8 cellular contexts compared by ENCODE assay signal in genomic region chr12:124862768-124863408, GRCh38. TPM values are rescaled to one million over a fixed set of nuclear protein-coding genes. Genes with fewer than 3 reads are reported as not detected.
DNase-seq lines count a peak whose midpoint lies in the region; ATAC-seq and TF ChIP-seq lines count a peak whose summit lies in the region.

No MANE protein-coding gene starts in this region.

- peaks cover under 1% of the 10 kb centered on the region; the same call in 1 of the 2 replicates for H3K36me3 ChIP-seq in IMR-90 (ENCODE audit: control insufficient read depth, insufficient read depth, low read length)
- no peaks in the 10 kb centered on the region for H3K36me3 ChIP-seq in gastroesophageal sphincter

- H2BK15ac ChIP-seq in IMR-90 (ENCODE audit: low read depth, low read length) = no peak overlapping the region

- no peaks in the 10 kb centered on the region for H4K20me1 ChIP-seq in IMR-90 (ENCODE audit: insufficient read depth, low read length)

- H3K9me3 ChIP-seq in IMR-90 (ENCODE audit: control insufficient read depth, insufficient read depth, low read length) = peaks cover 4% of the 10 kb centered on the region; the same call in 1 of the 2 replicates
- no peaks in the 10 kb centered on the region for H3K9me3 ChIP-seq in gastroesophageal sphincter

- H2BK5ac ChIP-seq in IMR-90 (ENCODE audit: low read depth, low read length, poor library complexity, severe bottlenecking) = no peak overlapping the region

- no peak overlapping the region for H4K5ac ChIP-seq in IMR-90 (ENCODE audit: low read depth, low read length)

- no peak overlapping the region for H4K8ac ChIP-seq in IMR-90 (ENCODE audit: low read depth in 2 of 2, low read length in 2 of 2)

- peak overlapping the region; percentile 81 for H3K4me2 ChIP-seq in IMR-90 (ENCODE audit: low read depth, low read length)

- H2BK20ac ChIP-seq in IMR-90 (ENCODE audit: low read depth, low read length) = no peak overlapping the region

- no peak for TF ChIP-seq EP300 in gastroesophageal sphincter (IDR thresholded peaks at IDR 0.05)

- intact Hi-C loops in IMR-90 (cut with micrococcal nuclease) = no loop called here

- DNase-seq in IMR-90 (no peak), omental fat pad (ENCODE audit: low spot score) (no peak), NCI-H446 treated with DMSO at 0.1 percent for 48 hours (lab: John Stamatoyannopoulos, UW) (no peak)
- DNase-seq in activated T-cell treated with anti-CD3 and anti-CD28 coated beads, Interleukin-2, amount 50 U/mL, for 4 hours = no peak

- H3K4me3 ChIP-seq in GM08714 (ENCODE audit: low read length) (peak overlapping the region; percentile 96), IMR-90 (ENCODE audit: insufficient read depth, low read depth, low read length) (peak overlapping the region; percentile 96), gastroesophageal sphincter (peak overlapping the region; percentile 62 to 84)

- POLR2A ChIA-PET in IMR-90 (lab: Charles Lee; ENCODE audit: unreplicated experiment) = no interaction called here

- peak overlapping the region; percentile 62; the same call in 1 of the 2 replicates for H3K9ac ChIP-seq in IMR-90 (ENCODE audit: low read depth, low read length)

- no peaks in the 10 kb centered on the region for H3K27me3 Mint-ChIP-seq in activated T-cell treated with anti-CD3 and anti-CD28 coated beads, Interleukin-2, amount 50 U/mL, for 4 hours (ENCODE audit: low read depth)

- H2AFZ ChIP-seq in IMR-90 (replicated peaks; ENCODE audit: low read length, poor library complexity) = peak overlapping the region; percentile 95

- peaks cover 10% of the 10 kb centered on the region for H3K9me1 ChIP-seq in IMR-90 (ENCODE audit: insufficient read depth, low read length)

- 59% methylated on average over 5 of the region's 22 CpGs; no CpG with 5 or more reads in 1 of the 2 experiments for WGBS in IMR-90 (ENCODE audit: extremely low coverage in 2 of 2, insufficient read length in 1 of 2), 2 experiments
- 40 to 86% methylated on average over 1 to 2 of the region's 22 CpGs for WGBS in gastroesophageal sphincter (ENCODE audit: low coverage in 1 of 2), 2 donors

- H3K4me1 Mint-ChIP-seq in activated T-cell treated with anti-CD3 and anti-CD28 coated beads, Interleukin-2, amount 50 U/mL, for 4 hours (ENCODE audit: low read depth) = peaks cover 18% of the 10 kb centered on the region

- H3K4me1 ChIP-seq in IMR-90 (ENCODE audit: control insufficient read depth, insufficient read depth, low read length) = peaks cover 6% of the 10 kb centered on the region
- peaks cover 0 to 36% (median 6%) of the 10 kb centered on the region in 3 donors for H3K4me1 ChIP-seq in gastroesophageal sphincter

- H3K4ac ChIP-seq in IMR-90 (ENCODE audit: low read depth, low read length) = peak overlapping the region; percentile 20; the same call in 1 of the 2 replicates

- peaks cover 0 to 9% of the 10 kb centered on the region in 2 experiments; a peak in 1 of 4 replicates for H3K79me1 ChIP-seq in IMR-90 (ENCODE audit: low read depth in 1 of 2, low read length in 2 of 2)

- H2BK120ac ChIP-seq in IMR-90 (ENCODE audit: low read depth, low read length) = no peak overlapping the region

- BruUV-seq in IMR-90 (replicated peaks; lab: Mats Ljungman, UMichigan) = no TSS peak

- no peak overlapping the region; the same call in 1 of the 2 replicates for H3K27ac ChIP-seq in IMR-90 (ENCODE audit: insufficient read depth, low read length)
- H3K27ac ChIP-seq in gastroesophageal sphincter = peak overlapping the region in 3 of 4 donors; percentile 44 to 80 (median 67)

- no peak overlapping the region for H3K18ac ChIP-seq in IMR-90 (ENCODE audit: low read depth, low read length)

- H3K14ac ChIP-seq in IMR-90 (replicated peaks; ENCODE audit: low read depth, low read length) = peak overlapping the region; percentile 50

- TF ChIP-seq RAD21 in IMR-90 (IDR thresholded peaks at IDR 0.05; ENCODE audit: low read length) = no peak

- no peaks in the 10 kb centered on the region for H3K27me3 ChIP-seq in IMR-90 (ENCODE audit: control insufficient read depth, insufficient read depth, low read length)
- H3K27me3 ChIP-seq in gastroesophageal sphincter = no peaks in the 10 kb centered on the region

- TF ChIP-seq POLR2A in IMR-90 (IDR thresholded peaks at IDR 0.05; ENCODE audit: low read depth, low read length) = no peak
- no peak for TF ChIP-seq POLR2A in gastroesophageal sphincter (IDR thresholded peaks at IDR 0.05)

- no peak overlapping the region for H4K91ac ChIP-seq in IMR-90 (ENCODE audit: insufficient read depth, low read depth, low read length)

- H3K56ac ChIP-seq in IMR-90 (ENCODE audit: extremely low read depth, insufficient read depth, low read length) = no peak overlapping the region

- no peaks in the 10 kb centered on the region for H3K36me3 Mint-ChIP-seq in activated T-cell treated with anti-CD3 and anti-CD28 coated beads, Interleukin-2, amount 50 U/mL, for 4 hours (ENCODE audit: insufficient read depth)

- peak; percentile 24 for ATAC-seq in GM21528 (IDR thresholded peaks at IDR 0.05; ENCODE audit: low FRiP score, unreplicated experiment)
- ATAC-seq in IMR-90 (ENCODE audit: low read depth) = peak; percentile 1; the same call in 1 of the 2 replicates
- peak in 1 of 2 donors; percentile 24 for ATAC-seq in activated T-cell treated with anti-CD3 and anti-CD28 coated beads, Interleukin-2, amount 50 U/mL, for 4 hours
- peak; percentile 4 for ATAC-seq in gastroesophageal sphincter
- ATAC-seq in omental fat pad (ENCODE audit: low FRiP score) = peak; percentile 22
- ATAC-seq in GM18870 (IDR thresholded peaks at IDR 0.05; ENCODE audit: unreplicated experiment) = no peak

- TF ChIP-seq CTCF in IMR-90 (conservative IDR thresholded peaks at IDR 0.05; ENCODE audit: low read depth, low read length) (no peak), gastroesophageal sphincter (IDR thresholded peaks at IDR 0.05) (no peak), omental fat pad (IDR thresholded peaks at IDR 0.05) (no peak)

- no peak overlapping the region; the same call in 1 of the 2 replicates for H2AK5ac ChIP-seq in IMR-90 (ENCODE audit: low read depth, low read length)

- H3K4me3 Mint-ChIP-seq in activated T-cell treated with anti-CD3 and anti-CD28 coated beads, Interleukin-2, amount 50 U/mL, for 4 hours = peak overlapping the region; percentile 80

- dilution Hi-C loops in IMR-90 (cut with HindIII; ENCODE audit: low sequenced_read_pairs, unreplicated experiment) = no loop called here

- CTCF ChIA-PET in IMR-90 (lab: Yijun Ruan, JAX) = no interaction called here

- no peaks in the 10 kb centered on the region for H3K9me3 Mint-ChIP-seq in activated T-cell treated with anti-CD3 and anti-CD28 coated beads, Interleukin-2, amount 50 U/mL, for 4 hours

- peak overlapping the region; percentile 90; the same call in 1 of the 2 replicates for H3K23ac ChIP-seq in IMR-90 (ENCODE audit: low read depth, low read length)

- in situ Hi-C loops in IMR-90 (cut with MboI; ENCODE audit: low sequenced_read_pairs) = no loop called here

- peak overlapping the region; percentile 70 for H2AK9ac ChIP-seq in IMR-90 (replicated peaks; ENCODE audit: low read depth, low read length, poor library complexity)

TF ChIP-seq in IMR-90, 13 proteins besides CTCF, POLR2A, EP300 and RAD21:
- no peak for TF ChIP-seq SMC3 (IDR thresholded peaks at IDR 0.05; ENCODE audit: low read depth, low read length)
- no peak for TF ChIP-seq BHLHE40 (IDR thresholded peaks at IDR 0.05; ENCODE audit: low read depth, low read length)
- no peak for TF ChIP-seq USF2 (IDR thresholded peaks at IDR 0.05; ENCODE audit: low read depth, low read length)
- no peak for TF ChIP-seq ELK1 (IDR thresholded peaks at IDR 0.05; ENCODE audit: borderline replicate concordance, low read depth, low read length)
- TF ChIP-seq CHD1 (IDR thresholded peaks at IDR 0.05; ENCODE audit: low read depth, low read length) = no peak
- TF ChIP-seq MAZ (IDR thresholded peaks at IDR 0.05; ENCODE audit: borderline replicate concordance, low read depth, low read length) = no peak
- peak; percentile 62; the same call in 1 of the 2 replicates for TF ChIP-seq MXI1 (IDR thresholded peaks at IDR 0.05; ENCODE audit: borderline replicate concordance, low read depth, low read length)

RNA-seq across cellular contexts. Expression of gene SCARB1, which starts 0.8 kb away (rescaled TPM):
- total RNA-seq in IMR-90 (2012; rRNA removed) = 3.0 and 3.6 TPM in 2 replicates
- 24.8 and 27.0 TPM in 2 replicates for polyA plus RNA-seq in IMR-90 (2012; rRNA removed)
- 20.5 and 47.8 TPM in 2 replicates for polyA plus RNA-seq in IMR-90 (2012; cell fraction: cytosol; rRNA removed)
- polyA plus RNA-seq in IMR-90 (2012; cell fraction: nucleus; rRNA removed; ENCODE audit: low replicate concordance) = 36.2 and 109 TPM in 2 replicates
- total RNA-seq in activated T-cell treated with anti-CD3 and anti-CD28 coated beads, Interleukin-2, amount 50 U/mL, for 4 hours = 10 to 100 TPM; 17.0 to 29.9 (median 23.4) TPM
- total RNA-seq in gastroesophageal sphincter = 10 to 100 TPM in 3 of 4 donors, 1 to 10 TPM in 1; 6.8 to 13.9 (median 11.5) TPM
- 10 to 100 TPM; 24.2 to 79.4 (median 59.4) TPM for total RNA-seq in omental fat pad

RNA-seq across cellular contexts. Expression of gene UBC, which starts 51.6 kb away (rescaled TPM):
- 2,742 and 4,320 TPM in 2 replicates for total RNA-seq in IMR-90 (2012; rRNA removed)
- polyA plus RNA-seq in IMR-90 (2012; rRNA removed) = 2,042 and 2,259 TPM in 2 replicates
- 1,014 and 1,274 TPM in 2 replicates for polyA plus RNA-seq in IMR-90 (2012; cell fraction: cytosol; rRNA removed)
- polyA plus RNA-seq in IMR-90 (2012; cell fraction: nucleus; rRNA removed; ENCODE audit: low replicate concordance) = 915 and 1,106 TPM in 2 replicates
- 100 to 1,000 TPM; 856 to 923 (median 865) TPM for total RNA-seq in activated T-cell treated with anti-CD3 and anti-CD28 coated beads, Interleukin-2, amount 50 U/mL, for 4 hours
- total RNA-seq in gastroesophageal sphincter = 1,000 to 10,000 TPM; 1,376 to 1,776 (median 1,632) TPM
- 1,000 to 10,000 TPM; 1,220 to 2,129 (median 1,369) TPM for total RNA-seq in omental fat pad
